In genomic region chr12:39618701-39619100, GRCh38 we compare ENCODE assay signal across 1 cellular context.
TF ChIP-seq lines count a peak whose summit lies in the region.

No MANE protein-coding gene starts in this region.

TF ChIP-seq in GM12878, 131 proteins besides CTCF, POLR2A, EP300 and RAD21 (continued from another document):
- TF ChIP-seq ZBTB4 (CRISPR knock-in tag; IDR thresholded peaks at IDR 0.05), result no peak
- no peak for TF ChIP-seq CHD1 (IDR thresholded peaks at IDR 0.05; ENCODE audit: low read depth, low read length)
- no peak; the same call in 1 of the 2 replicates for TF ChIP-seq SIN3A (IDR thresholded peaks at IDR 0.05; ENCODE audit: low read depth, low read length)
- no peak for TF ChIP-seq USF1 (IDR thresholded peaks at IDR 0.05; ENCODE audit: borderline replicate concordance, extremely low read length, insufficient read depth, low read depth, low read length)
- 0 out of 2 replicates have a peak, but pooled peaks have one; percentile 5 for TF ChIP-seq FOXM1 (IDR thresholded peaks at IDR 0.05; ENCODE audit: low read depth, low read length)
- TF ChIP-seq SREBF2 (IDR thresholded peaks at IDR 0.05; ENCODE audit: low read length), result no peak
- TF ChIP-seq CREB1 (IDR thresholded peaks at IDR 0.05; ENCODE audit: low read depth), result no peak
- no peak for TF ChIP-seq CREM (IDR thresholded peaks at IDR 0.05; ENCODE audit: low read depth)
- TF ChIP-seq BCL3 (IDR thresholded peaks at IDR 0.05; ENCODE audit: borderline replicate concordance, insufficient read depth, low read depth, low read length, poor library complexity, severe bottlenecking), result no peak
- TF ChIP-seq SMAD5 (IDR thresholded peaks at IDR 0.05; ENCODE audit: low read depth), result 0 out of 2 replicates have a peak, but pooled peaks have one; percentile 24
- no peak for TF ChIP-seq BRCA1 (IDR thresholded peaks at IDR 0.05; ENCODE audit: low read depth, low read length)
- TF ChIP-seq RUNX3 (IDR thresholded peaks at IDR 0.05; ENCODE audit: low read length), result peak; percentile 13; the same call in 1 of the 2 replicates
- TF ChIP-seq RFX5 (IDR thresholded peaks at IDR 0.05; ENCODE audit: low read depth, low read length), result no peak
- TF ChIP-seq NFXL1 (IDR thresholded peaks at IDR 0.05; ENCODE audit: borderline replicate concordance), result no peak
- TF ChIP-seq CUX1 (IDR thresholded peaks at IDR 0.05; ENCODE audit: insufficient replicate concordance, low read depth, low read length), result peak; percentile 62
- TF ChIP-seq ZNF274 (IDR thresholded peaks at IDR 0.05; ENCODE audit: insufficient read depth, insufficient read length), result no peak
- TF ChIP-seq NR2C1 (IDR thresholded peaks at IDR 0.05), result no peak
- TF ChIP-seq ATF2 (IDR thresholded peaks at IDR 0.05; ENCODE audit: low read length), result no peak
- TF ChIP-seq SMAD1 (IDR thresholded peaks at IDR 0.05; ENCODE audit: low read depth, partially characterized antibody), result no peak
- TF ChIP-seq ZNF687 (IDR thresholded peaks at IDR 0.05), result no peak
- TF ChIP-seq RCOR1 (conservative IDR thresholded peaks at IDR 0.05; ENCODE audit: low read depth, low read length), result no peak
- TF ChIP-seq ELK1 (IDR thresholded peaks at IDR 0.05; ENCODE audit: low read depth, low read length), result no peak
- TF ChIP-seq E2F8 (IDR thresholded peaks at IDR 0.05; ENCODE audit: low read depth, partially characterized antibody), result no peak
- TF ChIP-seq TARDBP (IDR thresholded peaks at IDR 0.05; ENCODE audit: borderline replicate concordance), result no peak
